In the genomic region with DNA sequence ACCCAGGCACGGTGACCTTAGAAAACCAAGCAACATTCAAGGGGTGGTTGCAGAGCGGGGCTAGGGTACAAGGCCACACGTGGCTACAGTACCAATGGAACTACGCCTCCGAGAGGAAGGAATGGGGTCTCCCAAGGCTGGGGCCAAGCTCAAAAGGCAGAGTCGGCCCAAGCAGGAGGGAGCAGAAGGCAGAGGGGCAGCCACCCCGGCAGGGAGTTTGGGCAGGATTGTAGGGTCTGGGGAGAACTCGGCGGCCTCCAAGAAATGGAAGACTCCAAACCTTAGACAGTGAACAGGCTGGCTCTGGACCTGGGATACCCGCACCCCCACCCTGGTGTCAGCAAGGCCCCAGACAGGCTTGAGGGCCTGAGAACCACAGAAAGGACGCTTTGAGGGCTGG, we compare ENCODE assay signal across 15 cellular contexts. TPM values are rescaled to one million over a fixed set of nuclear protein-coding genes. Genes with fewer than 3 reads are reported as not detected.
A peak's percentile ranks its signal among the peaks of the same experiment; 100 is the strongest.
DNase-seq lines count a peak whose midpoint lies in the region; ATAC-seq and TF ChIP-seq lines count a peak whose summit lies in the region.
"Had no signal": no experiment of that assay in that cellular context is flagged by ENCODE, and none has a peak within 500 bp of the region (broad histone marks: within the 10 kb centered on the region; RNA-seq: fewer than 3 reads in every experiment).

No MANE protein-coding gene starts in this region.

- POLR2A ChIA-PET in activated B cell treated with CpG ODN at 0.5 μM for 24 hours (lab: Charles Lee): interaction anchor here (0.6 to 1.4 kb wide), 2 partner anchors 9 to 78 kb away, joined by 4 to 5 read pairs; no protein-coding TSS in a partner anchor

- H3K4me3 ChIP-seq in iPS-18a (ENCODE audit: low read length): peak overlapping the region; percentile 15

- peak overlapping the region; percentile 13 for H3K9ac ChIP-seq in iPS-18a (ENCODE audit: low read length)

- peaks cover 57% of the 10 kb centered on the region for H3K4me1 Mint-ChIP-seq in activated T-cell treated with anti-CD3 and anti-CD28 coated beads, Interleukin-2, amount 50 U/mL, for 24 hours (ENCODE audit: low read depth)
- peaks cover 76% of the 10 kb centered on the region for H3K4me1 Mint-ChIP-seq in activated B cell treated with CpG ODN at 0.5 μM for 24 hours

- H3K4me1 ChIP-seq in iPS-18a (ENCODE audit: control insufficient read depth, low read depth, low read length): peaks cover 15% of the 10 kb centered on the region

- intact Hi-C loops in activated B cell treated with CpG ODN at 0.5 μM for 24 hours (cut with micrococcal nuclease) (no loop called here), posterior vena cava (cut with DNase I) (no loop called here)

- peak overlapping the region; percentile 40 for H3K27ac ChIP-seq in iPS-18a (ENCODE audit: low read length)

- peak overlapping the region; percentile 64 for H3K27ac Mint-ChIP-seq in activated T-cell treated with anti-CD3 and anti-CD28 coated beads, Interleukin-2, amount 50 U/mL, for 24 hours
- H3K27ac Mint-ChIP-seq in activated B cell treated with CpG ODN at 0.5 μM for 24 hours: peak overlapping the region; percentile 79

- TF ChIP-seq CTCF in activated B cell treated with CpG ODN at 0.5 μM for 24 hours (IDR thresholded peaks at IDR 0.05): no peak

- H3K27me3 Mint-ChIP-seq in activated T-cell treated with anti-CD3 and anti-CD28 coated beads, Interleukin-2, amount 50 U/mL, for 24 hours: no peaks in the 10 kb centered on the region
- no peaks in the 10 kb centered on the region for H3K27me3 Mint-ChIP-seq in activated B cell treated with CpG ODN at 0.5 μM for 24 hours

- CTCF ChIA-PET in activated B cell treated with CpG ODN at 0.5 μM for 24 hours (lab: Charles Lee): no interaction called here

- H3K9me3 Mint-ChIP-seq in activated T-cell treated with anti-CD3 and anti-CD28 coated beads, Interleukin-2, amount 50 U/mL, for 24 hours: no peaks in the 10 kb centered on the region
- no peaks in the 10 kb centered on the region for H3K9me3 Mint-ChIP-seq in activated B cell treated with CpG ODN at 0.5 μM for 24 hours

- H3K4me3 Mint-ChIP-seq in activated T-cell treated with anti-CD3 and anti-CD28 coated beads, Interleukin-2, amount 50 U/mL, for 24 hours: no peak overlapping the region
- peak overlapping the region; percentile 36 for H3K4me3 Mint-ChIP-seq in activated B cell treated with CpG ODN at 0.5 μM for 24 hours

- no peaks in the 10 kb centered on the region for H3K36me3 ChIP-seq in iPS-18a (ENCODE audit: control insufficient read depth, low read depth, low read length)

- H3K27me3 ChIP-seq in iPS-18a (ENCODE audit: control insufficient read depth, insufficient read depth, low read length): no peaks in the 10 kb centered on the region

- ATAC-seq in activated B cell treated with CpG ODN at 0.5 μM for 24 hours (ENCODE audit: low read depth): no peak
- ATAC-seq in GM19351 (IDR thresholded peaks at IDR 0.05; ENCODE audit: unreplicated experiment): no peak

- H3K36me3 Mint-ChIP-seq in activated T-cell treated with anti-CD3 and anti-CD28 coated beads, Interleukin-2, amount 50 U/mL, for 24 hours (ENCODE audit: low read depth): peaks cover 7% of the 10 kb centered on the region
- peaks cover 4% of the 10 kb centered on the region for H3K36me3 Mint-ChIP-seq in activated B cell treated with CpG ODN at 0.5 μM for 24 hours (ENCODE audit: low read depth)

- no peaks in the 10 kb centered on the region for H3K9me3 ChIP-seq in iPS-18a (ENCODE audit: control insufficient read depth, low read depth, low read length)

- DNase-seq in activated T-cell treated with anti-CD3 and anti-CD28 coated beads, Interleukin-2, amount 50 U/mL, for 24 hours: no peak
- DNase-seq in activated T-cell treated with anti-CD3 and anti-CD28 coated beads, Interleukin-2, amount 50 U/mL, for 1 hour: no peak
- DNase-seq in activated B cell treated with CpG ODN at 0.5 μM for 24 hours (no peak), posterior vena cava (ENCODE audit: low spot score) (peak; percentile 57), midbrain (lab: John Stamatoyannopoulos, UW) (no peak)
- no peak for DNase-seq in stimulated activated naive CD4-positive, alpha-beta T cell treated with Interleukin-2 at 50 U/mL for 16 hours (lab: John Stamatoyannopoulos, UW)
- DNase-seq: activated T-cell treated with anti-CD3 and anti-CD28 coated beads for 4 hours, cortex of kidney, DMS53, HCEC 1CT, NCI-H1048, NCI-H2171 treated with DMSO at 0.1 percent for 48 hours, SIG-M5 had no signal

RNA-seq across cellular contexts. Expression of a gene that starts 28.7 kb away (rescaled TPM):
- total RNA-seq in activated B cell treated with CpG ODN at 0.5 μM for 24 hours: 10.5 and 14.6 TPM in 2 replicates
- 1 to 10 TPM; 6.2 to 6.3 TPM for total RNA-seq in posterior vena cava

RNA-seq across cellular contexts. Expression of a gene that starts 28.8 kb away (rescaled TPM):
- total RNA-seq in activated B cell treated with CpG ODN at 0.5 μM for 24 hours (95.7 and 108 TPM in 2 replicates), posterior vena cava (100 to 1,000 TPM; 142 to 147 TPM)

RNA-seq across cellular contexts. Expression of a gene that starts 35.1 kb away (rescaled TPM):
- 216 and 296 TPM in 2 replicates for total RNA-seq in activated B cell treated with CpG ODN at 0.5 μM for 24 hours
- 100 to 1,000 TPM; 112 to 178 TPM for total RNA-seq in posterior vena cava

RNA-seq across cellular contexts. Expression of a gene that starts 35.3 kb away (rescaled TPM):
- total RNA-seq in activated B cell treated with CpG ODN at 0.5 μM for 24 hours (8.7 and 8.8 TPM in 2 replicates), posterior vena cava (10 to 100 TPM; 13.0 to 16.2 TPM)

RNA-seq across cellular contexts. Expression of a gene that starts 45.3 kb away (rescaled TPM):
- total RNA-seq in activated B cell treated with CpG ODN at 0.5 μM for 24 hours (3.5 and 5.4 TPM in 2 replicates), posterior vena cava (10 to 100 TPM; 76.4 to 76.7 TPM)
